Comparison of ENCODE assay signal across 8 cellular contexts in genomic region chr17:51298508-51299371, GRCh38. TPM values are rescaled to one million over a fixed set of nuclear protein-coding genes. Genes with fewer than 3 reads are reported as not detected.
DNase-seq lines count a peak whose midpoint lies in the region; ATAC-seq and TF ChIP-seq lines count a peak whose summit lies in the region.

No MANE protein-coding gene starts in this region.

- DNase-seq in DMS153 treated with DMSO at 0.1 percent for 48 hours (lab: John Stamatoyannopoulos, UW; ENCODE audit: unreplicated experiment) (peak; percentile 29), DMS153 (lab: John Stamatoyannopoulos, UW) (no peak), LNCaP clone FGC (ENCODE audit: low read depth) (no peak), SK-N-DZ (ENCODE audit: low spot score) (peak; percentile 46), fibroblast of the conjunctiva (ENCODE audit: low read depth) (peak; percentile 41), renal cortical epithelial cell (ENCODE audit: low read depth) (peak; percentile 47)
- no peak for DNase-seq in stimulated activated CD4-positive, alpha-beta T cell treated with anti-CD3 and anti-CD28 coated beads, Interleukin-4, amount 100 ng/mL, for 1 hour

- no peak overlapping the region for H3K4me3 ChIP-seq in LNCaP clone FGC (ENCODE audit: low read depth, low read length)

- ATAC-seq in GM19397 (IDR thresholded peaks at IDR 0.05; ENCODE audit: unreplicated experiment), result no peak

- peak; percentile 66 for TF ChIP-seq CTCF in LNCaP clone FGC (IDR thresholded peaks at IDR 0.05; ENCODE audit: control insufficient read depth, extremely low read depth, insufficient read depth)

RNA-seq across cellular contexts. Expression of gene UTP18, which starts 38.4 kb away (rescaled TPM):
- polyA plus RNA-seq in SK-N-DZ (2014; cell fraction: cytosol; rRNA removed), result 119 and 126 TPM in 2 replicates
- 74.4 and 99.1 TPM in 2 replicates for polyA plus RNA-seq in SK-N-DZ (2014; cell fraction: nucleus; rRNA removed)
- total RNA-seq in renal cortical epithelial cell, result 37.2 and 46.9 TPM in 2 replicates

RNA-seq across cellular contexts. Expression of gene MBTD1, which starts 38.9 kb away (rescaled TPM):
- polyA plus RNA-seq in SK-N-DZ (2014; cell fraction: cytosol; rRNA removed), result 33.0 and 37.0 TPM in 2 replicates
- polyA plus RNA-seq in SK-N-DZ (2014; cell fraction: nucleus; rRNA removed), result 31.9 and 52.7 TPM in 2 replicates
- 8.2 and 25.5 TPM in 2 replicates for total RNA-seq in renal cortical epithelial cell

Comparison
In these comparisons a context has a peak if more than half of its experiments do, and no peak if none do; other contexts are left out.
1. DNase-seq: peak in DMS153 treated with DMSO at 0.1 percent for 48 hours (single experiment), SK-N-DZ (single experiment), fibroblast of the conjunctiva (single experiment) and renal cortical epithelial cell (single experiment); none in DMS153 (single experiment), LNCaP clone FGC (single experiment) and stimulated activated CD4-positive, alpha-beta T cell treated with anti-CD3 and anti-CD28 coated beads, Interleukin-4, amount 100 ng/mL, for 1 hour (single experiment).